32 cellular contexts compared by ENCODE assay signal in genomic region chr19:41918653-41919244, GRCh38. TPM values are rescaled to one million over a fixed set of nuclear protein-coding genes. Genes with fewer than 3 reads are reported as not detected.
"Had no signal": no experiment of that assay in that cellular context is flagged by ENCODE, and none has a peak within 500 bp of the region (broad histone marks: within the 10 kb centered on the region; RNA-seq: fewer than 3 reads in every experiment).

No MANE protein-coding gene starts in this region.

- H3K27ac ChIP-seq: body of pancreas, gastroesophageal sphincter, hepatocyte, parathyroid adenoma, psoas muscle, right atrium auricular region, spleen, transverse colon had no signal

- H3K4me3 ChIP-seq: body of pancreas, gastroesophageal sphincter, hepatocyte, psoas muscle, right atrium auricular region, spleen, transverse colon had no signal

- H3K4me1 ChIP-seq: psoas muscle, right atrium auricular region had no signal

- H3K9me3 Mint-ChIP-seq: activated naive CD4-positive, alpha-beta T cell treated with anti-CD3 and anti-CD28 coated beads, Interleukin-2, amount 50 U/mL, for 24 hours; activated naive CD8-positive, alpha-beta T cell treated with anti-CD3 and anti-CD28 coated beads, Interleukin-2, amount 50 U/mL, for 24 hours; activated T-helper 2 cell treated with anti-CD3 and anti-CD28 coated beads, Interferon-gamma antibody, Interleukin-2, Interleukin-4, amounts not matched to agents 10 μg/mL and 5 μg/mL and 100 μg/mL, durations not matched to agents 14 hours and 24 hours and 36 hours had no signal

- H3K36me3 Mint-ChIP-seq: activated CD8-positive, alpha-beta memory T cell treated with anti-CD3 and anti-CD28 coated beads, Interleukin-2, amount 10 ng/mL, durations not matched to agents 7 days and 5 days had no signal

- H3K27ac Mint-ChIP-seq: activated CD4-positive, alpha-beta T cell treated with anti-CD3 and anti-CD28 coated beads for 36 hours; activated CD8-positive, alpha-beta memory T cell treated with anti-CD3 and anti-CD28 coated beads, Interleukin-2, amount 10 ng/mL, durations not matched to agents 7 days and 5 days; activated CD8-positive, alpha-beta T cell treated with anti-CD3 and anti-CD28 coated beads, Interleukin-2, amount 10 ng/mL, durations not matched to agents 7 days and 5 days; activated naive CD4-positive, alpha-beta T cell treated with anti-CD3 and anti-CD28 coated beads, Interleukin-2, amount 50 U/mL, for 24 hours; activated naive CD8-positive, alpha-beta T cell treated with anti-CD3 and anti-CD28 coated beads, Interleukin-2, amount 50 U/mL, for 24 hours; activated T-helper 2 cell treated with anti-CD3 and anti-CD28 coated beads, Interferon-gamma antibody, Interleukin-2, Interleukin-4, amounts not matched to agents 10 μg/mL and 5 μg/mL and 100 μg/mL, durations not matched to agents 14 hours and 24 hours and 36 hours; naive thymus-derived CD4-positive, alpha-beta T cell had no signal

- ATAC-seq: activated CD4-positive, alpha-beta T cell treated with anti-CD3 and anti-CD28 coated beads for 36 hours; activated CD8-positive, alpha-beta memory T cell treated with anti-CD3 and anti-CD28 coated beads, Interleukin-2, amount 10 ng/mL, durations not matched to agents 7 days and 5 days; activated CD8-positive, alpha-beta T cell treated with anti-CD3 and anti-CD28 coated beads, Interleukin-2, amount 10 ng/mL, durations not matched to agents 7 days and 5 days; activated naive CD8-positive, alpha-beta T cell treated with anti-CD3 and anti-CD28 coated beads, Interleukin-2, amount 50 U/mL, for 24 hours; body of pancreas; gastroesophageal sphincter; left colon; psoas muscle had no signal

- H2AFZ ChIP-seq: hepatocyte, parathyroid adenoma had no signal

- H3K9ac ChIP-seq: parathyroid adenoma had no signal

- FAIRE-seq: kidney had no signal

- H3K36me3 ChIP-seq: gastroesophageal sphincter, right atrium auricular region, spleen, transverse colon had no signal

- H3K4me3 Mint-ChIP-seq: activated CD4-positive, alpha-beta T cell treated with anti-CD3 and anti-CD28 coated beads for 36 hours; activated CD8-positive, alpha-beta memory T cell treated with anti-CD3 and anti-CD28 coated beads, Interleukin-2, amount 10 ng/mL, durations not matched to agents 7 days and 5 days; activated CD8-positive, alpha-beta T cell treated with anti-CD3 and anti-CD28 coated beads, Interleukin-2, amount 10 ng/mL, durations not matched to agents 7 days and 5 days; activated naive CD4-positive, alpha-beta T cell treated with anti-CD3 and anti-CD28 coated beads, Interleukin-2, amount 50 U/mL, for 24 hours; activated naive CD8-positive, alpha-beta T cell treated with anti-CD3 and anti-CD28 coated beads, Interleukin-2, amount 50 U/mL, for 24 hours; naive thymus-derived CD4-positive, alpha-beta T cell had no signal

- H3K9me3 ChIP-seq: body of pancreas, gastroesophageal sphincter, psoas muscle, right atrium auricular region, spleen, transverse colon had no signal

- H3K4me2 ChIP-seq: hepatocyte had no signal

- DNase-seq: activated CD4-positive, alpha-beta T cell treated with anti-CD3 and anti-CD28 coated beads for 36 hours; activated CD4-positive, CD25-positive, alpha-beta regulatory T cell; activated CD8-positive, alpha-beta memory T cell treated with anti-CD3 and anti-CD28 coated beads, Interleukin-2, amount 10 ng/mL, durations not matched to agents 7 days and 5 days; activated CD8-positive, alpha-beta T cell treated with anti-CD3 and anti-CD28 coated beads, Interleukin-2, amount 10 ng/mL, durations not matched to agents 7 days and 5 days; activated naive CD8-positive, alpha-beta T cell treated with anti-CD3 and anti-CD28 coated beads, Interleukin-2, amount 50 U/mL, for 24 hours; activated T-cell treated with anti-CD3 and anti-CD28 coated beads, Interleukin-2, amount 50 U/mL, for 48 hours; anterior cingulate cortex; body of pancreas; cortex of kidney; kidney; left colon; mammary epithelial cell; midbrain; naive thymus-derived CD4-positive, alpha-beta T cell; occipital lobe; spleen; stimulated activated naive CD4-positive, alpha-beta T cell treated with Interleukin-2 at 50 U/mL for 16 hours; transverse colon had no signal

- H3K79me2 ChIP-seq: hepatocyte had no signal

RNA-seq across cellular contexts. Expression of gene ERFL, which starts 9.5 kb away (rescaled TPM):
- total RNA-seq: body of pancreas, cardiac septum, cerebellum, endothelial cell of umbilical vein, fibroblast of villous mesenchyme, gastroesophageal sphincter, liver, mammary epithelial cell, occipital lobe, psoas muscle, right atrium auricular region, temporal lobe had no signal
- polyA plus RNA-seq: endothelial cell of umbilical vein; hepatocyte; liver; naive thymus-derived CD4-positive, alpha-beta T cell had no signal

RNA-seq across cellular contexts. Expression of gene CD79A, which starts 41.7 kb away (rescaled TPM):
- total RNA-seq: body of pancreas, cardiac septum, cerebellum, endothelial cell of umbilical vein, fibroblast of villous mesenchyme, occipital lobe, temporal lobe had no signal
- polyA plus RNA-seq: neural cell had no signal
